In the genomic region with DNA sequence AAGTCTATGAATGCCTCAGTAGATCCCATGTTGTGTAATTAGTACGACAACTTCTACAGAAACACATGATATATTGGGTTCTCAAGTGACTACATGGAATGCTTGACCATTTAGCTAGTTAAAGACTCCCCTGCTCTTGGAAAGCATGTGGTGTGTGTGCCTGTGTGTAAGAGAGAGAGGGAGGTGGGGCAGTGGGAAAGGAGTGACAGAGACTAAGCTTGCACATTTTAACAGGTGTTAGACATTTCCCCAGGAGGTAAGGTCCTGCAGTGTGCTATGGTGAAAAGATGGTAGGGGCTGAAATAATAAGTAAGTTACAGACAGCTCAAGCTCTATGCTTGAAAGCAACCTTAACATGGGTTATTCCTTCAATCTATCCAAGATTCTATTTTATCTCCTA, we compare ENCODE assay signal across 35 cellular contexts.
"Had no signal": no experiment of that assay in that cellular context is flagged by ENCODE, and none has a peak within 500 bp of the region (broad histone marks: within the 10 kb centered on the region; RNA-seq: fewer than 3 reads in every experiment).

No MANE protein-coding gene starts in this region.

- H3K27ac ChIP-seq: ascending aorta, cardiac muscle cell, VCaP had no signal

- H3K9me3 ChIP-seq: ascending aorta had no signal

- H3K9me3 Mint-ChIP-seq: activated CD8-positive, alpha-beta T cell treated with anti-CD3 and anti-CD28 coated beads for 36 hours; activated naive CD4-positive, alpha-beta T cell treated with anti-CD3 and anti-CD28 coated beads, Interleukin-2, amount 10 ng/mL, durations not matched to agents 7 days and 5 days; activated naive CD4-positive, alpha-beta T cell treated with anti-CD3 and anti-CD28 coated beads, Interleukin-2, amount 50 U/mL, for 24 hours; activated naive CD8-positive, alpha-beta T cell treated with anti-CD3 and anti-CD28 coated beads, Interleukin-2, amount 10 ng/mL, durations not matched to agents 7 days and 5 days; activated naive CD8-positive, alpha-beta T cell treated with anti-CD3 and anti-CD28 coated beads, Interleukin-2, amount 50 U/mL, for 24 hours had no signal

- H3K36me3 Mint-ChIP-seq: activated CD4-positive, alpha-beta memory T cell treated with anti-CD3 and anti-CD28 coated beads for 36 hours; activated naive CD4-positive, alpha-beta T cell treated with anti-CD3 and anti-CD28 coated beads, Interleukin-2, amount 10 ng/mL, durations not matched to agents 7 days and 5 days; activated naive CD4-positive, alpha-beta T cell treated with anti-CD3 and anti-CD28 coated beads, Interleukin-2, amount 50 U/mL, for 24 hours; activated naive CD8-positive, alpha-beta T cell; activated naive CD8-positive, alpha-beta T cell treated with anti-CD3 and anti-CD28 coated beads, Interleukin-2, amount 10 ng/mL, durations not matched to agents 7 days and 5 days; brain had no signal

- H3K4me3 Mint-ChIP-seq: activated B cell treated with CpG ODN at 0.5 μM for 24 hours; activated CD4-positive, alpha-beta memory T cell treated with anti-CD3 and anti-CD28 coated beads for 36 hours; activated CD8-positive, alpha-beta T cell treated with anti-CD3 and anti-CD28 coated beads for 36 hours; activated naive CD4-positive, alpha-beta T cell treated with anti-CD3 and anti-CD28 coated beads, Interleukin-2, amount 10 ng/mL, durations not matched to agents 7 days and 5 days; activated naive CD4-positive, alpha-beta T cell treated with anti-CD3 and anti-CD28 coated beads, Interleukin-2, amount 50 U/mL, for 24 hours; activated naive CD8-positive, alpha-beta T cell; activated naive CD8-positive, alpha-beta T cell treated with anti-CD3 and anti-CD28 coated beads, Interleukin-2, amount 10 ng/mL, durations not matched to agents 7 days and 5 days; activated naive CD8-positive, alpha-beta T cell treated with anti-CD3 and anti-CD28 coated beads, Interleukin-2, amount 50 U/mL, for 24 hours; brain; central memory CD8-positive, alpha-beta T cell; T-helper 1 cell treated with Interleukin-12 subunit alpha and Interleukin-12 subunit beta and Interleukin-4 antibody, amounts not matched to agents 30 μg/mL and 1 μg/mL, for 36 hours; T-helper 2 cell treated with Interferon-gamma antibody and Interleukin-4, amounts not matched to agents 5 μg/mL and 100 μg/mL, for 36 hours had no signal

- H3K27ac Mint-ChIP-seq: activated B cell treated with CpG ODN at 0.5 μM for 24 hours; activated CD4-positive, alpha-beta memory T cell treated with anti-CD3 and anti-CD28 coated beads for 36 hours; activated CD8-positive, alpha-beta T cell treated with anti-CD3 and anti-CD28 coated beads for 36 hours; activated naive CD4-positive, alpha-beta T cell treated with anti-CD3 and anti-CD28 coated beads, Interleukin-2, amount 10 ng/mL, durations not matched to agents 7 days and 5 days; activated naive CD4-positive, alpha-beta T cell treated with anti-CD3 and anti-CD28 coated beads, Interleukin-2, amount 50 U/mL, for 24 hours; activated naive CD8-positive, alpha-beta T cell; activated naive CD8-positive, alpha-beta T cell treated with anti-CD3 and anti-CD28 coated beads, Interleukin-2, amount 10 ng/mL, durations not matched to agents 7 days and 5 days; activated naive CD8-positive, alpha-beta T cell treated with anti-CD3 and anti-CD28 coated beads, Interleukin-2, amount 50 U/mL, for 24 hours; activated T-helper 2 cell treated with anti-CD3 and anti-CD28 coated beads, Interferon-gamma antibody, Interleukin-2, Interleukin-4, amounts not matched to agents 10 μg/mL and 5 μg/mL and 100 μg/mL, durations not matched to agents 14 hours and 24 hours and 36 hours; T-helper 1 cell treated with Interleukin-12 subunit alpha and Interleukin-12 subunit beta and Interleukin-4 antibody, amounts not matched to agents 30 μg/mL and 1 μg/mL, for 36 hours; T-helper 2 cell treated with Interferon-gamma antibody and Interleukin-4, amounts not matched to agents 5 μg/mL and 100 μg/mL, for 36 hours had no signal

- H3K4me1 Mint-ChIP-seq: activated B cell treated with CpG ODN at 0.5 μM for 24 hours; activated naive CD4-positive, alpha-beta T cell treated with anti-CD3 and anti-CD28 coated beads, Interleukin-2, amount 10 ng/mL, durations not matched to agents 7 days and 5 days; activated naive CD4-positive, alpha-beta T cell treated with anti-CD3 and anti-CD28 coated beads, Interleukin-2, amount 50 U/mL, for 24 hours; activated naive CD8-positive, alpha-beta T cell treated with anti-CD3 and anti-CD28 coated beads, Interleukin-2, amount 10 ng/mL, durations not matched to agents 7 days and 5 days; activated naive CD8-positive, alpha-beta T cell treated with anti-CD3 and anti-CD28 coated beads, Interleukin-2, amount 50 U/mL, for 24 hours; brain; central memory CD8-positive, alpha-beta T cell had no signal

- H3K27me3 Mint-ChIP-seq: activated B cell treated with CpG ODN at 0.5 μM for 24 hours; activated CD8-positive, alpha-beta T cell treated with anti-CD3 and anti-CD28 coated beads for 36 hours; activated naive CD4-positive, alpha-beta T cell treated with anti-CD3 and anti-CD28 coated beads, Interleukin-2, amount 10 ng/mL, durations not matched to agents 7 days and 5 days; activated naive CD4-positive, alpha-beta T cell treated with anti-CD3 and anti-CD28 coated beads, Interleukin-2, amount 50 U/mL, for 24 hours; activated naive CD8-positive, alpha-beta T cell treated with anti-CD3 and anti-CD28 coated beads, Interleukin-2, amount 10 ng/mL, durations not matched to agents 7 days and 5 days; brain had no signal

- H3K36me3 ChIP-seq: ascending aorta, cardiac muscle cell had no signal

- H3K27me3 ChIP-seq: ascending aorta, cardiac muscle cell had no signal

- H3K4me3 ChIP-seq: ascending aorta, cardiac muscle cell had no signal

- H3K4me1 ChIP-seq: ascending aorta had no signal

- DNase-seq: activated B cell treated with CpG ODN at 0.5 μM for 24 hours; activated CD4-positive, alpha-beta memory T cell treated with anti-CD3 and anti-CD28 coated beads for 36 hours; activated CD4-positive, alpha-beta T cell treated with anti-CD3 and anti-CD28 coated beads for 4 hours; activated CD4-positive, alpha-beta T cell treated with anti-CD3 and anti-CD28 coated beads, Interleukin-2, amount 50 U/mL, for 1 hour; activated CD4-positive, alpha-beta T cell treated with anti-CD3 and anti-CD28 coated beads, Interleukin-2, amount 50 U/mL, for 4 hours; activated CD4-positive, CD25-positive, alpha-beta regulatory T cell treated with anti-CD3 and anti-CD28 coated beads, Interleukin-2, amount 50 U/mL, for 72 hours; activated CD8-positive, alpha-beta memory T cell treated with anti-CD3 and anti-CD28 coated beads, Interleukin-2, amount 50 U/mL, for 4 hours; activated CD8-positive, alpha-beta T cell treated with anti-CD3 and anti-CD28 coated beads for 36 hours; activated effector memory CD4-positive, alpha-beta T cell treated with anti-CD3 and anti-CD28 coated beads, Interleukin-2, amount 50 U/mL, for 16 hours; activated gamma-delta T cell treated with Interleukin-2 at 50 U/mL for 16 hours; activated naive CD4-positive, alpha-beta T cell; activated naive CD4-positive, alpha-beta T cell treated with anti-CD3 and anti-CD28 coated beads, Interleukin-2, amount 10 ng/mL, durations not matched to agents 7 days and 5 days; activated naive CD8-positive, alpha-beta T cell treated with anti-CD3 and anti-CD28 coated beads, Interleukin-2, amount 10 ng/mL, durations not matched to agents 7 days and 5 days; activated naive CD8-positive, alpha-beta T cell treated with anti-CD3 and anti-CD28 coated beads, Interleukin-2, amount 50 U/mL, for 24 hours; activated T-cell treated with anti-CD3 and anti-CD28 coated beads for 4 hours; activated T-cell treated with anti-CD3 and anti-CD28 coated beads, Interleukin-2, amount 50 U/mL, for 1 hour; activated T-cell treated with anti-CD3 and anti-CD28 coated beads, Interleukin-2, amount 50 U/mL, for 48 hours; amygdala; anterior cingulate cortex; caudate nucleus; cerebellar nuclear complex; SW 1271; T-helper 1 cell; T-helper 2 cell; T-helper 9 cell had no signal
